1 cellular context compared by ENCODE assay signal in genomic region chr1:4549933-4550332, GRCh38.
TF ChIP-seq lines count a peak whose summit lies in the region.

No MANE protein-coding gene starts in this region.

TF ChIP-seq in GM12878, 131 proteins besides CTCF, POLR2A, EP300 and RAD21:
- peak; percentile 78 for TF ChIP-seq REST (IDR thresholded peaks at IDR 0.05; ENCODE audit: low read depth, low read length)
- no peak for TF ChIP-seq ELK1 (IDR thresholded peaks at IDR 0.05; ENCODE audit: low read depth, low read length)
- TF ChIP-seq, protein P1, sequence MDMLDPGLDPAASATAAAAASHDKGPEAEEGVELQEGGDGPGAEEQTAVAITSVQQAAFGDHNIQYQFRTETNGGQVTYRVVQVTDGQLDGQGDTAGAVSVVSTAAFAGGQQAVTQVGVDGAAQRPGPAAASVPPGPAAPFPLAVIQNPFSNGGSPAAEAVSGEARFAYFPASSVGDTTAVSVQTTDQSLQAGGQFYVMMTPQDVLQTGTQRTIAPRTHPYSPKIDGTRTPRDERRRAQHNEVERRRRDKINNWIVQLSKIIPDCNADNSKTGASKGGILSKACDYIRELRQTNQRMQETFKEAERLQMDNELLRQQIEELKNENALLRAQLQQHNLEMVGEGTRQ (IDR thresholded peaks at IDR 0.05; ENCODE audit: borderline replicate concordance, low read depth, low read length), result no peak
- TF ChIP-seq HDAC6 (IDR thresholded peaks at IDR 0.05; ENCODE audit: unreplicated experiment), result no peak
- TF ChIP-seq SMC3 (IDR thresholded peaks at IDR 0.05; ENCODE audit: borderline replicate concordance, low read length), result no peak
- TF ChIP-seq GABPA (IDR thresholded peaks at IDR 0.05; ENCODE audit: low read depth), result no peak
